12 cellular contexts compared by ENCODE assay signal in the genomic region with DNA sequence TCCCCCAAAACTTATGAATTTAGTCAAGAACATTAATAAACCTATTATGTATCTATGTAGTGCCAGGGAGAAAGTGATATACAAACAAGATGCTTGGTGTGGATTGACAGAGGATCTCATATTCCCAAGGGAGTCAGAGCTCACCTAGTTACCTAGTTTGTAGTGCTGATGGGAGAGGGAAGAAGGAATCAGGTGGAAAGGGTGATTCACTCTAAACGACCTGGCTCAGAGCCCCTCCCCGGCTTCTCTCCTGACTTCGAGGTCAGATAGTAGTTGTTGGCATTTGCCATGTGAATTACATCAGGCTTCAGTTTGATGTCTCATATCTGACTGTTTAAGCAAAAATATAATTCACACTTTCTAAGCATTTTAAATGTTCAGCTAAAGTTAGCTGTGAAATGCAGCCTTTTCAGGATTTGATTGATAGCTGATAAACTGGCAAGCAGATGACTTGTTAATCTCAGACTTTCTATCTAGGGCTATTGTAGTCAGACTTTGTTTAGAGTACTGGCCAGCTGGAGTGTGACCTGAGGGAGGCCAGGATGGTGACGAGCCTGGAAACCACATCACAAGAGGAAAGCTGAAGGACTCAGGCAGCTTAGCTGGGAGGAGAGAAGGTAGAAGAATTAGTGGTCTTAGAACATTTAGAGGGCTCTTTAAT.
DNase-seq lines count a peak whose midpoint lies in the region; TF ChIP-seq lines count a peak whose summit lies in the region.
"Had no signal": no experiment of that assay in that cellular context is flagged by ENCODE, and none has a peak within 500 bp of the region (broad histone marks: within the 10 kb centered on the region; RNA-seq: fewer than 3 reads in every experiment).

No MANE protein-coding gene starts in this region.

- H3T11ph ChIP-seq in H9 (ENCODE audit: low read length), result no peak overlapping the region

- H4K20me1 ChIP-seq in H9 (ENCODE audit: control insufficient read depth, insufficient read depth, insufficient read length), result no peaks in the 10 kb centered on the region
- H4K20me1 ChIP-seq in GM23248 (ENCODE audit: insufficient read depth), result no peaks in the 10 kb centered on the region

- no peak overlapping the region for H2BK15ac ChIP-seq in H9 (ENCODE audit: low read depth, low read length)

- H3K4me3 Mint-ChIP-seq in H9 (no peak overlapping the region), nephron progenitor cell (peak overlapping the region; percentile 9)

- no CpG with 5 or more reads among the region's 4 CpGs for WGBS in H9 (ENCODE audit: extremely low coverage, insufficient read length, low lambda C conversion rate)
- 57 to 61% methylated on average over 4 of the region's 4 CpGs for WGBS in GM23248 (ENCODE audit: low coverage in 1 of 2, low lambda C conversion rate in 2 of 2, missing lambda C conversion rate in 2 of 2), 2 experiments

- H3K23me2 ChIP-seq in H9 (ENCODE audit: insufficient read length, low read depth, low read length, poor library complexity, severe bottlenecking), result no peaks in the 10 kb centered on the region

- no peak overlapping the region for H2BK20ac ChIP-seq in H9 (ENCODE audit: low read depth, low read length, poor library complexity, severe bottlenecking)

- H3K79me2 ChIP-seq in H9 (ENCODE audit: insufficient read depth, low read length), result peaks cover 3% of the 10 kb centered on the region; the same call in 1 of the 2 replicates
- no peaks in the 10 kb centered on the region for H3K79me2 ChIP-seq in GM23248 (ENCODE audit: insufficient read depth)

- no peak overlapping the region for H2AK5ac ChIP-seq in H9 (ENCODE audit: insufficient read length, low read length)

- no peaks in the 10 kb centered on the region for H3K9me3 ChIP-seq in H9 (ENCODE audit: control insufficient read depth, low read depth, low read length)
- no peaks in the 10 kb centered on the region for H3K9me3 ChIP-seq in GM23248 (ENCODE audit: low read depth)

- no peaks in the 10 kb centered on the region for H3F3A ChIP-seq in GM23248 (ENCODE audit: insufficient read depth)

- H3K27ac Mint-ChIP-seq in H9, result peak overlapping the region in 2 of 3 experiments; percentile 14 to 36; a peak in 2 of 7 replicates
- peak overlapping the region; percentile 90 for H3K27ac Mint-ChIP-seq in nephron progenitor cell
- H3K27ac Mint-ChIP-seq: activated T-helper 2 cell treated with anti-CD3 and anti-CD28 coated beads, Interferon-gamma antibody, Interleukin-2, Interleukin-4, amounts not matched to agents 10 μg/mL and 5 μg/mL and 100 μg/mL, durations not matched to agents 14 hours and 24 hours and 36 hours had no signal

- no peak overlapping the region for H3K23ac ChIP-seq in H9 (ENCODE audit: insufficient read length, low read depth, low read length)

- H3K36me3 ChIP-seq in GM23248 (ENCODE audit: low read depth), result no peaks in the 10 kb centered on the region

- H3K4me2 ChIP-seq in H9 (ENCODE audit: insufficient read depth, insufficient read length, low read length) (no peak overlapping the region), GM23248 (ENCODE audit: unreplicated experiment) (no peak overlapping the region)

- peaks cover 13 to 21% of the 10 kb centered on the region in 2 experiments for H3K4me1 Mint-ChIP-seq in H9
- peaks cover 41% of the 10 kb centered on the region for H3K4me1 Mint-ChIP-seq in nephron progenitor cell

- in situ Hi-C loops in GM23248 (cut with MboI), result no loop called here

- H2AFZ ChIP-seq in H9 (ENCODE audit: low read length) (no peak overlapping the region), GM23248 (no peak overlapping the region)

- no peak overlapping the region for H4K8ac ChIP-seq in H9 (replicated peaks; ENCODE audit: insufficient read length, low read depth, low read length)

- H3K9me3 Mint-ChIP-seq in H9 (peaks cover 9 to 14% of the 10 kb centered on the region in 2 experiments; a peak in 4 of 5 replicates), nephron progenitor cell (peaks cover 22% of the 10 kb centered on the region)

- DNase-seq in H9 (no peak), NCI-H82 treated with DMSO at 0.1 percent for 48 hours (lab: John Stamatoyannopoulos, UW; ENCODE audit: unreplicated experiment) (peak; percentile 17), epithelial cell of esophagus (ENCODE audit: low read depth) (peak; percentile 58), nephron progenitor cell (peak; percentile 18), DMS 273 treated with DMSO at 0.1 percent for 48 hours (lab: John Stamatoyannopoulos, UW) (no peak), midbrain (lab: John Stamatoyannopoulos, UW) (no peak), amniotic stem cell (lab: John Stamatoyannopoulos, UW) (no peak), GM23248 (no peak)
- DNase-seq: cortex of kidney, head of caudate nucleus, NCI-H1930 had no signal

- no peak overlapping the region for H3K14ac ChIP-seq in H9 (ENCODE audit: insufficient read depth, low read length)

- H3K4me1 ChIP-seq in H9 (ENCODE audit: insufficient read depth, low read length), result no peaks in the 10 kb centered on the region; the same call in 1 of the 2 replicates
- no peaks in the 10 kb centered on the region for H3K4me1 ChIP-seq in GM23248 (ENCODE audit: insufficient read depth)

- H2BK120ac ChIP-seq in H9 (ENCODE audit: low read depth, low read length, poor library complexity, severe bottlenecking), result no peak overlapping the region

- no peaks in the 10 kb centered on the region for H3K27me3 ChIP-seq in H9 (ENCODE audit: insufficient read depth, low read length)
- no peaks in the 10 kb centered on the region for H3K27me3 ChIP-seq in GM23248 (replicated peaks; ENCODE audit: insufficient read depth)

- H3K79me1 ChIP-seq in H9 (ENCODE audit: insufficient read depth, low read depth, low read length, poor library complexity, severe bottlenecking), result no peaks in the 10 kb centered on the region

- no peak overlapping the region for H3K56ac ChIP-seq in H9 (ENCODE audit: insufficient read length, low read depth, low read length)

- H3K9me2 ChIP-seq in GM23248 (ENCODE audit: insufficient read depth), result no peaks in the 10 kb centered on the region

- no peak overlapping the region for H4K5ac ChIP-seq in H9 (ENCODE audit: insufficient read length, low read depth, low read length)

- H3K9ac ChIP-seq in H9 (ENCODE audit: extremely low read depth, insufficient read length, low read length) (no peak overlapping the region), GM23248 (no peak overlapping the region)

- H3K4ac ChIP-seq in H9 (ENCODE audit: low read depth, low read length), result no peak overlapping the region

- H3K18ac ChIP-seq in H9 (ENCODE audit: insufficient read length, low read depth, low read length), result no peak overlapping the region

- no peak overlapping the region for H3K4me3 ChIP-seq in epithelial cell of esophagus (ENCODE audit: low read length)
- no peak overlapping the region for H3K4me3 ChIP-seq in GM23248

- no peak for TF ChIP-seq CTCF in H9 (conservative IDR thresholded peaks at IDR 0.05)
- no peak for TF ChIP-seq CTCF in epithelial cell of esophagus (IDR thresholded peaks at IDR 0.05; ENCODE audit: insufficient read depth, low read depth, low read length, missing control alignments)
- TF ChIP-seq CTCF in nephron progenitor cell (IDR thresholded peaks at IDR 0.05), result no peak

- peaks cover 11 to 23% (median 20%) of the 10 kb centered on the region in 3 experiments for H3K36me3 Mint-ChIP-seq in H9 (ENCODE audit: insufficient read depth in 1 of 3, low read depth in 3 of 3)
- H3K36me3 Mint-ChIP-seq in nephron progenitor cell (ENCODE audit: low read depth), result peaks cover 17% of the 10 kb centered on the region

- H3K27ac ChIP-seq in H9 (ENCODE audit: insufficient read length, low read depth, low read length), result no peak overlapping the region
- H3K27ac ChIP-seq in GM23248, result no peak overlapping the region

- H4K91ac ChIP-seq in H9 (ENCODE audit: insufficient read length, low read depth, low read length), result no peak overlapping the region

- H2BK5ac ChIP-seq in H9 (ENCODE audit: insufficient read length, low read length), result no peak overlapping the region

- H3K27me3 Mint-ChIP-seq in H9 (ENCODE audit: low read depth), result no peaks in the 10 kb centered on the region
- peaks cover 3% of the 10 kb centered on the region for H3K27me3 Mint-ChIP-seq in nephron progenitor cell (ENCODE audit: low read depth, poor library complexity)

- H2BK12ac ChIP-seq in H9 (ENCODE audit: insufficient read length, low read depth, low read length), result no peak overlapping the region

Comparison
In these comparisons a context has a peak if more than half of its experiments do, and no peak if none do; other contexts are left out.
1. DNase-seq: peak in NCI-H82 treated with DMSO at 0.1 percent for 48 hours (single experiment), epithelial cell of esophagus (single experiment) and nephron progenitor cell (single experiment); none in H9 (single experiment), DMS 273 treated with DMSO at 0.1 percent for 48 hours (single experiment), midbrain (single experiment), amniotic stem cell (single experiment) and GM23248 (single experiment).